ENCODE assay signal across 20 cellular contexts in genomic region chr2:178782236-178782635, GRCh38. TPM values are rescaled to one million over a fixed set of nuclear protein-coding genes. Genes with fewer than 3 reads are reported as not detected.
DNase-seq lines count a peak whose midpoint lies in the region; ATAC-seq and TF ChIP-seq lines count a peak whose summit lies in the region.
"Had no signal": no experiment of that assay in that cellular context is flagged by ENCODE, and none has a peak within 500 bp of the region (broad histone marks: within the 10 kb centered on the region; RNA-seq: fewer than 3 reads in every experiment).

No MANE protein-coding gene starts in this region.

- dilution Hi-C loops in mammary epithelial cell (cut with HindIII; ENCODE audit: low sequenced_read_pairs), result no loop called here

- H3K4me1 ChIP-seq in mammary epithelial cell (ENCODE audit: insufficient read depth, low read length) (no peaks in the 10 kb centered on the region), breast epithelium (no peaks in the 10 kb centered on the region), psoas muscle (peaks cover 68% of the 10 kb centered on the region)
- H3K4me1 ChIP-seq: HAP-1 had no signal

- peak overlapping the region; percentile 24 for H2AFZ ChIP-seq in mammary epithelial cell (ENCODE audit: low read depth, low read length)

- H3K27ac ChIP-seq in mammary epithelial cell (ENCODE audit: insufficient read depth, low read depth, low read length) (no peak overlapping the region), breast epithelium (no peak overlapping the region), psoas muscle (peak overlapping the region; percentile 30)
- H3K27ac ChIP-seq: 22Rv1 had no signal

- TF ChIP-seq CTCF in mammary epithelial cell (conservative IDR thresholded peaks at IDR 0.05 in 1 of 2, IDR thresholded peaks at IDR 0.05 in 1 of 2; ENCODE audit: extremely low read depth in 1 of 2, insufficient read depth in 1 of 2, low read depth in 1 of 2, low read length in 2 of 2) (no peak), breast epithelium (IDR thresholded peaks at IDR 0.05) (no peak), psoas muscle (IDR thresholded peaks at IDR 0.05) (no peak), GM20000 (IDR thresholded peaks at IDR 0.05; ENCODE audit: extremely low read depth, missing control alignments) (no peak)

- H3K27me3 ChIP-seq in mammary epithelial cell (ENCODE audit: insufficient read depth, low read length) (no peaks in the 10 kb centered on the region), breast epithelium (no peaks in the 10 kb centered on the region), psoas muscle (ENCODE audit: insufficient read depth in 3 of 3, low read length in 2 of 3) (no peaks in the 10 kb centered on the region)

- intact Hi-C loops in mammary epithelial cell (cut with micrococcal nuclease), result no loop called here
- intact Hi-C loops in breast epithelium (cut with DNase I; ENCODE audit: low total_unique reads), result no loop called here
- intact Hi-C loops in psoas muscle (cut with DNase I), result no loop called here

- TF ChIP-seq POLR2A in breast epithelium (IDR thresholded peaks at IDR 0.05) (no peak), erythroblast (IDR thresholded peaks at IDR 0.05; ENCODE audit: low read length) (no peak)

- peak; percentile 57 for DNase-seq in mammary epithelial cell
- no peak for DNase-seq in breast epithelium (ENCODE audit: low spot score in 2 of 2)
- peak; percentile 15 for DNase-seq in LHCN-M2 (ENCODE audit: low read depth)
- DNase-seq in psoas muscle, result no peak
- DNase-seq in erythroblast (lab: John Stamatoyannopoulos, UW), result no peak
- no peak for DNase-seq in GM20000 (ENCODE audit: low spot score)
- no peak for DNase-seq in activated CD4-positive, alpha-beta T cell treated with anti-CD3 and anti-CD28 coated beads, Interleukin-2, amount 50 U/mL, for 1 hour
- DNase-seq: CD8-positive, alpha-beta memory T cell; Karpas-422; NCI-H1417; NCI-H1930; NCI-H2171; NCI-H446 treated with DMSO at 0.1 percent for 48 hours; NCI-H748 treated with DMSO at 0.1 percent for 48 hours; SHP77 treated with DMSO at 0.1 percent for 48 hours; SW 1271 had no signal

- H3K9me3 ChIP-seq in mammary epithelial cell (replicated peaks; ENCODE audit: insufficient read depth, low read length) (no peaks in the 10 kb centered on the region), breast epithelium (no peaks in the 10 kb centered on the region), psoas muscle (no peaks in the 10 kb centered on the region)
- H3K9me3 ChIP-seq: HAP-1 had no signal

- no peak overlapping the region for H3K4me2 ChIP-seq in mammary epithelial cell (ENCODE audit: insufficient read depth, low read depth, low read length)

- H3K4me3 ChIP-seq in mammary epithelial cell (replicated peaks in 1 of 3; ENCODE audit: insufficient read depth in 1 of 3, low read depth in 2 of 3, low read length in 3 of 3) (no peak overlapping the region), breast epithelium (no peak overlapping the region), psoas muscle (peak overlapping the region; percentile 39)
- H3K4me3 ChIP-seq: HAP-1 had no signal

- peak; percentile 88 for ATAC-seq in HG02798 (IDR thresholded peaks at IDR 0.05; ENCODE audit: poor library complexity, unreplicated experiment)
- peak in 2 of 4 donors; percentile 5 to 7 for ATAC-seq in psoas muscle

- in situ Hi-C loops in mammary epithelial cell (cut with MboI; ENCODE audit: low sequenced_read_pairs in 2 of 2), result loop anchor here in 1 of 2 donors (25.0 kb wide), 1 partner anchor 355 kb away; no protein-coding TSS in a partner anchor

- no peaks in the 10 kb centered on the region for H3K79me2 ChIP-seq in mammary epithelial cell (ENCODE audit: insufficient read depth, low read length)

- H3K36me3 ChIP-seq in mammary epithelial cell (ENCODE audit: insufficient read depth, low read length), result no peaks in the 10 kb centered on the region
- H3K36me3 ChIP-seq in breast epithelium, result no peaks in the 10 kb centered on the region
- H3K36me3 ChIP-seq in psoas muscle (ENCODE audit: insufficient read depth in 1 of 2, low read depth in 1 of 2), result peaks cover 6 to 100% of the 10 kb centered on the region in 2 donors
- H3K36me3 ChIP-seq: HAP-1 had no signal

- no peak overlapping the region for H3K9ac ChIP-seq in mammary epithelial cell (ENCODE audit: insufficient read depth, low read length)

- WGBS in mammary epithelial cell (ENCODE audit: low coverage, missing lambda C conversion rate), result 34% methylated on average over 7 of the region's 7 CpGs
- 69 to 87% (median 77%) methylated on average over 7 of the region's 7 CpGs for WGBS in psoas muscle, 3 donors

- H4K20me1 ChIP-seq in mammary epithelial cell (ENCODE audit: insufficient read depth, low read length), result no peaks in the 10 kb centered on the region

- CTCF ChIA-PET in mammary epithelial cell (lab: Charles Lee; ENCODE audit: low non-redundant PET), result no interaction called here

- BruUV-seq in mammary epithelial cell (replicated peaks; lab: Mats Ljungman, UMichigan), result no TSS peak

RNA-seq across cellular contexts. Expression of gene TTN, which starts 25.0 kb away (rescaled TPM):
- under 1 TPM; under 0.01 to 0.38 TPM for total RNA-seq in mammary epithelial cell
- 0.16 TPM for polyA plus RNA-seq in mammary epithelial cell
- not detected for polyA minus RNA-seq in mammary epithelial cell
- 10 to 100 TPM in 1 of 3 donors, 1 to 10 TPM in 2; 2.9 to 23.4 (median 3.5) TPM for total RNA-seq in breast epithelium
- total RNA-seq in LHCN-M2 (2014; rRNA removed), result 2.0 and 5.5 TPM in 2 replicates
- polyA plus RNA-seq in LHCN-M2 (2012), result 0.38 TPM
- total RNA-seq in psoas muscle, result 1,000 to 10,000 TPM; 4,462 to 7,650 (median 6,674) TPM
- polyA plus RNA-seq in psoas muscle, result 100 to 1,000 TPM; 137 to 248 (median 173) TPM
- polyA plus RNA-seq: BJ had no signal

Comparison
In these comparisons a context has a peak if more than half of its experiments do, and no peak if none do; other contexts are left out.
1. DNase-seq: peak in mammary epithelial cell (single experiment) and LHCN-M2 (single experiment); none in breast epithelium (0 of 2), psoas muscle (0 of 2), erythroblast (0 of 2), GM20000 (single experiment) and activated CD4-positive, alpha-beta T cell treated with anti-CD3 and anti-CD28 coated beads, Interleukin-2, amount 50 U/mL, for 1 hour (single experiment).
2. RNA of gene TTN, which starts 25.0 kb away (total RNA-seq): 4,462 to 7,650 TPM in psoas muscle; 2.0 to 5.5 TPM in LHCN-M2, 2.9 to 23.4 TPM in breast epithelium and under 0.01 to 0.38 TPM in mammary epithelial cell; every median in the first group is over 100 times any median in the second.